In genomic region chr2:140659293-140659692, GRCh38 we compare ENCODE assay signal across 28 cellular contexts.
DNase-seq lines count a peak whose midpoint lies in the region; ATAC-seq, FAIRE-seq and TF ChIP-seq lines count a peak whose summit lies in the region.
"Had no signal": no experiment of that assay in that cellular context is flagged by ENCODE, and none has a peak within 500 bp of the region (broad histone marks: within the 10 kb centered on the region; RNA-seq: fewer than 3 reads in every experiment).

No MANE protein-coding gene starts in this region.

- no peaks in the 10 kb centered on the region for H3K27me3 Mint-ChIP-seq in activated CD4-positive, alpha-beta T cell treated with anti-CD3 and anti-CD28 coated beads, Interleukin-2, amount 10 ng/mL, durations not matched to agents 7 days and 5 days
- H3K27me3 Mint-ChIP-seq: activated naive CD8-positive, alpha-beta T cell treated with anti-CD3 and anti-CD28 coated beads for 36 hours; B cell had no signal

- CTCF ChIA-PET in HepG2 (lab: Yijun Ruan, JAX; ENCODE audit: low intra/inter-chr PET ratio, low total read pairs) = no interaction called here
- CTCF ChIA-PET in activated CD4-positive, alpha-beta T cell treated with anti-CD3 and anti-CD28 coated beads, Interleukin-2, amount 10 ng/mL, durations not matched to agents 7 days and 5 days (lab: Charles Lee) = no interaction called here

- no peaks in the 10 kb centered on the region for H3K9me3 Mint-ChIP-seq in activated CD4-positive, alpha-beta T cell treated with anti-CD3 and anti-CD28 coated beads, Interleukin-2, amount 10 ng/mL, durations not matched to agents 7 days and 5 days

- POLR2A ChIA-PET in HepG2 (lab: Yijun Ruan, JAX) = no interaction called here
- POLR2A ChIA-PET in activated CD4-positive, alpha-beta T cell treated with anti-CD3 and anti-CD28 coated beads, Interleukin-2, amount 10 ng/mL, durations not matched to agents 7 days and 5 days (lab: Charles Lee) = no interaction called here

- H3K9ac ChIP-seq in liver (ENCODE audit: low read depth in 1 of 2, low read length in 2 of 2) (no peak overlapping the region), HepG2 (ENCODE audit: insufficient read depth, low read depth, low read length) (no peak overlapping the region), SK-N-MC (ENCODE audit: insufficient read length) (no peak overlapping the region)

- no peak overlapping the region for H3K4me2 ChIP-seq in HepG2 (ENCODE audit: low read depth, low read length)

- no peak for TF ChIP-seq CTCF in liver (IDR thresholded peaks at IDR 0.05; ENCODE audit: low read depth, low read length, missing input control)
- TF ChIP-seq CTCF in HepG2 (CRISPR knock-in tag; IDR thresholded peaks at IDR 0.05) = no peak
- no peak for TF ChIP-seq CTCF in stomach (IDR thresholded peaks at IDR 0.05)
- TF ChIP-seq CTCF in GM20000 (IDR thresholded peaks at IDR 0.05; ENCODE audit: extremely low read depth, missing control alignments) = no peak

- H3K4me3 ChIP-seq in liver (ENCODE audit: low read depth in 1 of 3, low read length in 3 of 3) (no peak overlapping the region), HepG2 (replicated peaks in 1 of 3; ENCODE audit: insufficient read depth in 1 of 3, low read depth in 2 of 3, low read length in 3 of 3) (no peak overlapping the region), SK-N-MC (peak overlapping the region; percentile 37), stomach (no peak overlapping the region)
- H3K4me3 ChIP-seq: heart right ventricle, right atrium auricular region had no signal

- no peak for TF ChIP-seq POLR2A in HepG2 (IDR thresholded peaks at IDR 0.05; ENCODE audit: insufficient read depth in 1 of 2, low read depth in 2 of 2, low read length in 2 of 2)
- no peak for TF ChIP-seq POLR2A in stomach (IDR thresholded peaks at IDR 0.05)

- H3K27me3 ChIP-seq in liver (ENCODE audit: control insufficient read depth in 4 of 4, insufficient read depth in 4 of 4, low read length in 3 of 4) (peaks cover 0 to 2% (median 0%) of the 10 kb centered on the region in 4 donors), HepG2 (ENCODE audit: control insufficient read depth in 1 of 2, insufficient read depth in 2 of 2, low read length in 2 of 2) (no peaks in the 10 kb centered on the region), stomach (no peaks in the 10 kb centered on the region)
- H3K27me3 ChIP-seq: heart right ventricle, right atrium auricular region had no signal

- no peak for TF ChIP-seq RAD21 in liver (IDR thresholded peaks at IDR 0.05)
- no peak for TF ChIP-seq RAD21 in HepG2 (CRISPR knock-in tag; IDR thresholded peaks at IDR 0.05)

- no peaks in the 10 kb centered on the region for H3K36me3 ChIP-seq in liver (ENCODE audit: control insufficient read depth in 4 of 4, insufficient read depth in 3 of 4, low read depth in 1 of 4, low read length in 3 of 4)
- no peaks in the 10 kb centered on the region for H3K36me3 ChIP-seq in HepG2 (replicated peaks in 1 of 2; ENCODE audit: control insufficient read depth in 1 of 2, insufficient read depth in 2 of 2, low read length in 2 of 2)
- H3K36me3 ChIP-seq in SK-N-MC (ENCODE audit: insufficient read depth, low read length) = peaks cover 3% of the 10 kb centered on the region; the same call in 1 of the 2 replicates
- H3K36me3 ChIP-seq in stomach = no peaks in the 10 kb centered on the region
- H3K36me3 ChIP-seq: heart right ventricle, right atrium auricular region had no signal

- no peak overlapping the region for H3K27ac Mint-ChIP-seq in activated CD4-positive, alpha-beta T cell treated with anti-CD3 and anti-CD28 coated beads, Interleukin-2, amount 10 ng/mL, durations not matched to agents 7 days and 5 days
- H3K27ac Mint-ChIP-seq: activated naive CD8-positive, alpha-beta T cell treated with anti-CD3 and anti-CD28 coated beads for 36 hours; B cell; natural killer cell had no signal

- H3K4me1 ChIP-seq in liver (ENCODE audit: control insufficient read depth in 4 of 4, insufficient read depth in 4 of 4, low read length in 3 of 4) (no peaks in the 10 kb centered on the region), HepG2 (ENCODE audit: insufficient read depth, low read length) (no peaks in the 10 kb centered on the region), stomach (peaks cover 0 to 17% (median 0%) of the 10 kb centered on the region in 4 donors)
- H3K4me1 ChIP-seq: heart right ventricle, right atrium auricular region had no signal

- in situ Hi-C loops in HepG2 (cut with HindIII; ENCODE audit: extremely low pct_ligation_motif_present, low pct_unique_long_range_greater_than_20kb) = no loop called here

- no TSS peak for BruUV-seq in HepG2 (replicated peaks; lab: Mats Ljungman, UMichigan)

- H4K20me1 ChIP-seq in HepG2 (ENCODE audit: insufficient read depth, low read length) = no peaks in the 10 kb centered on the region

- H3K4me3 Mint-ChIP-seq in activated CD4-positive, alpha-beta T cell treated with anti-CD3 and anti-CD28 coated beads, Interleukin-2, amount 10 ng/mL, durations not matched to agents 7 days and 5 days = no peak overlapping the region
- H3K4me3 Mint-ChIP-seq: activated naive CD8-positive, alpha-beta T cell treated with anti-CD3 and anti-CD28 coated beads for 36 hours; B cell; natural killer cell had no signal

- 32% methylated on average over 2 of the region's 2 CpGs for WGBS in liver
- WGBS in HepG2 (ENCODE audit: low lambda C conversion rate) = 0% methylated on average over 2 of the region's 2 CpGs
- 19 to 57% (median 46%) methylated on average over 2 of the region's 2 CpGs for WGBS in stomach, 5 donors

- H3K9me3 ChIP-seq in liver (ENCODE audit: control insufficient read depth in 4 of 4, low read length in 3 of 4) (no peaks in the 10 kb centered on the region), HepG2 (ENCODE audit: low read length) (no peaks in the 10 kb centered on the region), SK-N-MC (ENCODE audit: low read depth, low read length) (no peaks in the 10 kb centered on the region), stomach (no peaks in the 10 kb centered on the region)
- H3K9me3 ChIP-seq: heart right ventricle, right atrium auricular region had no signal

- no peak for FAIRE-seq in HepG2 (lab: Jason Lieb, UNC)
- FAIRE-seq: GM18507 had no signal

- no peaks in the 10 kb centered on the region for H3K36me3 Mint-ChIP-seq in activated CD4-positive, alpha-beta T cell treated with anti-CD3 and anti-CD28 coated beads, Interleukin-2, amount 10 ng/mL, durations not matched to agents 7 days and 5 days (ENCODE audit: low read depth)
- H3K36me3 Mint-ChIP-seq: activated naive CD8-positive, alpha-beta T cell treated with anti-CD3 and anti-CD28 coated beads for 36 hours; natural killer cell had no signal

- DNase-seq in HepG2 (ENCODE audit: low spot score) = no peak
- DNase-seq in SK-N-MC (ENCODE audit: low read depth, low spot score) = no peak
- DNase-seq in kidney glomerular epithelial cell (lab: John Stamatoyannopoulos, UW) = peak; percentile 62
- DNase-seq in stomach = no peak
- no peak for DNase-seq in activated CD4-positive, alpha-beta T cell treated with anti-CD3 and anti-CD28 coated beads, Interleukin-2, amount 10 ng/mL, durations not matched to agents 7 days and 5 days
- no peak for DNase-seq in GM20000 (ENCODE audit: low spot score)
- DNase-seq: activated CD4-positive, alpha-beta T cell treated with anti-CD3 and anti-CD28 coated beads for 1 hour; activated CD8-positive, alpha-beta memory T cell treated with anti-CD3 and anti-CD28 coated beads for 24 hours; activated effector memory CD4-positive, alpha-beta T cell treated with Interleukin-2 at 50 U/mL for 16 hours; activated naive CD8-positive, alpha-beta T cell treated with anti-CD3 and anti-CD28 coated beads for 36 hours; aorta; caudate nucleus; cortex of kidney; DMS79 treated with DMSO at 0.1 percent for 48 hours; foreskin fibroblast; heart right ventricle; MV-4-11; natural killer cell; T-helper 2 cell; trophoblast cell had no signal

- H3K4me1 Mint-ChIP-seq in activated CD4-positive, alpha-beta T cell treated with anti-CD3 and anti-CD28 coated beads, Interleukin-2, amount 10 ng/mL, durations not matched to agents 7 days and 5 days = no peaks in the 10 kb centered on the region
- H3K4me1 Mint-ChIP-seq: activated naive CD8-positive, alpha-beta T cell treated with anti-CD3 and anti-CD28 coated beads for 36 hours; B cell; natural killer cell had no signal

- ATAC-seq in HepG2 = no peak
- ATAC-seq in GM21390 (IDR thresholded peaks at IDR 0.05; ENCODE audit: unreplicated experiment) = no peak
- ATAC-seq: esophagus mucosa, heart right ventricle, natural killer cell had no signal

- H3K27ac ChIP-seq in liver (ENCODE audit: low read depth in 1 of 2, low read length in 2 of 2) (no peak overlapping the region), HepG2 (ENCODE audit: extremely low read length, insufficient read depth, low read length) (no peak overlapping the region), SK-N-MC (peak overlapping the region; percentile 89), stomach (peak overlapping the region in 3 of 5 donors; percentile 6 to 25 (median 17))
- H3K27ac ChIP-seq: heart right ventricle, HL-60, right atrium auricular region, RWPE1 had no signal

- no peak overlapping the region for H2AFZ ChIP-seq in HepG2 (ENCODE audit: low read length)

- intact Hi-C loops in HepG2 (cut with micrococcal nuclease; ENCODE audit: unreplicated experiment) = no loop called here
- intact Hi-C loops in stomach (cut with DNase I; ENCODE audit: low total_unique reads) = no loop called here

- no peak for TF ChIP-seq EP300 in HepG2 (IDR thresholded peaks at IDR 0.05; ENCODE audit: low read depth in 2 of 2, low read length in 2 of 2)
- TF ChIP-seq EP300 in HepG2 (CRISPR knock-in tag; IDR thresholded peaks at IDR 0.05; ENCODE audit: borderline replicate concordance) = no peak
- no peak for TF ChIP-seq EP300 in stomach (IDR thresholded peaks at IDR 0.05)

- no peaks in the 10 kb centered on the region for H3K79me2 ChIP-seq in HepG2 (ENCODE audit: insufficient read depth, low read length)

TF ChIP-seq in liver, 16 proteins besides CTCF, POLR2A, EP300 and RAD21 (continues in another document):
- peak in 1 of 2 donors; percentile 4 for TF ChIP-seq HNF4A (conservative IDR thresholded peaks at IDR 0.05)
- TF ChIP-seq YY1 (IDR thresholded peaks at IDR 0.05) = peak; percentile 21
- TF ChIP-seq NR2F2 (IDR thresholded peaks at IDR 0.05) = no peak
- TF ChIP-seq RXRA (IDR thresholded peaks at IDR 0.05) = no peak

TF ChIP-seq in HepG2, 621 proteins besides CTCF, POLR2A, EP300 and RAD21 (continues in another document):
- TF ChIP-seq TBX2 (CRISPR knock-in tag; IDR thresholded peaks at IDR 0.05; ENCODE audit: borderline replicate concordance) (no peak), SP140L (CRISPR knock-in tag; IDR thresholded peaks at IDR 0.05; ENCODE audit: borderline replicate concordance) (no peak)

Comparison
In these comparisons a context has a peak if more than half of its experiments do, and no peak if none do; other contexts are left out.
1. H3K27ac ChIP-seq: peak in SK-N-MC (single experiment) and stomach (3 of 5); none in liver (0 of 2) and HepG2 (single experiment).